ENCODE assay signal across 12 cellular contexts in genomic region chr22:29302681-29303465, GRCh38. TPM values are rescaled to one million over a fixed set of nuclear protein-coding genes. Genes with fewer than 3 reads are reported as not detected.
DNase-seq lines count a peak whose midpoint lies in the region; ATAC-seq and TF ChIP-seq lines count a peak whose summit lies in the region.
"Had no signal": no experiment of that assay in that cellular context is flagged by ENCODE, and none has a peak within 500 bp of the region (broad histone marks: within the 10 kb centered on the region; RNA-seq: fewer than 3 reads in every experiment).

No MANE protein-coding gene starts in this region.

- no peaks in the 10 kb centered on the region for H3K9me3 ChIP-seq in gastrocnemius medialis

- DNase-seq in DMS 273 (lab: John Stamatoyannopoulos, UW; ENCODE audit: unreplicated experiment): peak; percentile 55
- no peak for DNase-seq in DMS 273 treated with DMSO at 0.1 percent for 48 hours (lab: John Stamatoyannopoulos, UW)
- peak; percentile 22 for DNase-seq in NCI-H524 treated with DMSO at 0.1 percent for 48 hours (lab: John Stamatoyannopoulos, UW)
- peak; percentile 76 for DNase-seq in islet precursor cell
- peak in 1 of 2 donors; percentile 43 for DNase-seq in gastrocnemius medialis
- no peak for DNase-seq in amniotic stem cell (lab: John Stamatoyannopoulos, UW)
- no peak for DNase-seq in NCI-H226
- DNase-seq: DMS79 treated with DMSO at 0.1 percent for 48 hours, NCI-H1048 had no signal

- intact Hi-C loops in gastrocnemius medialis (cut with DNase I; ENCODE audit: low total_unique reads): no loop called here

- no peak for TF ChIP-seq CTCF in gastrocnemius medialis (IDR thresholded peaks at IDR 0.05 in 4 of 5, conservative IDR thresholded peaks at IDR 0.05 in 1 of 5)

- H3K4me3 ChIP-seq in gastrocnemius medialis: no peak overlapping the region
- H3K4me3 ChIP-seq: smooth muscle cell had no signal

- ATAC-seq in gastrocnemius medialis (no peak), HG02840 (IDR thresholded peaks at IDR 0.05; ENCODE audit: low FRiP score, unreplicated experiment) (no peak)

- peak overlapping the region; percentile 3 to 35 (median 26) for H3K27ac ChIP-seq in gastrocnemius medialis

- no peak for TF ChIP-seq POLR2A in gastrocnemius medialis (IDR thresholded peaks at IDR 0.05)

- peaks cover 6 to 16% of the 10 kb centered on the region in 2 donors for H3K4me1 ChIP-seq in gastrocnemius medialis

- H3K27me3 ChIP-seq in gastrocnemius medialis: no peaks in the 10 kb centered on the region

- H3K36me3 ChIP-seq in gastrocnemius medialis: peaks cover 0 to 32% of the 10 kb centered on the region in 2 donors

- in situ Hi-C loops in gastrocnemius medialis (cut with MboI; ENCODE audit: low sequenced_read_pairs in 4 of 4): loop anchor here in 1 of 4 donors (10.0 kb wide), 1 partner anchor 92 kb away; no protein-coding TSS in a partner anchor

RNA-seq across cellular contexts. Expression of gene GAS2L1, which starts 3.6 kb away (rescaled TPM):
- 10 to 100 TPM in 1 of 4 donors, 1 to 10 TPM in 3; 4.8 to 23.0 (median 6.6) TPM for total RNA-seq in gastrocnemius medialis

RNA-seq across cellular contexts. Expression of gene RASL10A, which starts 12.6 kb away (rescaled TPM):
- 1 to 10 TPM in 1 of 4 donors, under 1 TPM in 1, not detected in 2; 0.13 to 1.2 TPM for total RNA-seq in gastrocnemius medialis
- total RNA-seq: A172, smooth muscle cell had no signal

RNA-seq across cellular contexts. Expression of gene EWSR1, which starts 34.8 kb away (rescaled TPM):
- 100 to 1,000 TPM; 192 to 269 (median 202) TPM for total RNA-seq in gastrocnemius medialis

RNA-seq across cellular contexts. Expression of gene RHBDD3, which starts 35.1 kb away (rescaled TPM):
- total RNA-seq in gastrocnemius medialis: 10 to 100 TPM; 19.8 to 38.0 (median 28.6) TPM

Comparison
In these comparisons a context has a peak if more than half of its experiments do, and no peak if none do; other contexts are left out.
1. DNase-seq: peak in DMS 273 (single experiment), NCI-H524 treated with DMSO at 0.1 percent for 48 hours (single experiment) and islet precursor cell (single experiment); none in DMS 273 treated with DMSO at 0.1 percent for 48 hours (single experiment), amniotic stem cell (single experiment) and NCI-H226 (single experiment).